8 cellular contexts compared by ENCODE assay signal in genomic region chr2:69789762-69790600, GRCh38. TPM values are rescaled to one million over a fixed set of nuclear protein-coding genes. Genes with fewer than 3 reads are reported as not detected.
DNase-seq lines count a peak whose midpoint lies in the region; ATAC-seq and TF ChIP-seq lines count a peak whose summit lies in the region.

No MANE protein-coding gene starts in this region.

- H3K27ac Mint-ChIP-seq in brain = peak overlapping the region; percentile 12 to 94 (median 81)
- peak overlapping the region; percentile 41 to 93 (median 86) for H3K27ac Mint-ChIP-seq in naive B cell

- intact Hi-C loops in posterior cingulate gyrus (cut with DNase I) = no loop called here

- ATAC-seq in GM19035 (IDR thresholded peaks at IDR 0.05; ENCODE audit: unreplicated experiment) (peak; percentile 48), HG03175 (IDR thresholded peaks at IDR 0.05; ENCODE audit: unreplicated experiment) (peak; percentile 55), naive B cell (ENCODE audit: low read depth in 2 of 2) (peak; percentile 64 to 70), HG02840 (IDR thresholded peaks at IDR 0.05; ENCODE audit: low FRiP score, unreplicated experiment) (no peak)

- DNase-seq in naive B cell (no peak), NOMO-1 (lab: John Stamatoyannopoulos, UW; ENCODE audit: unreplicated experiment in 2 of 2) (no peak), D341Med (ENCODE audit: low spot score) (no peak), posterior cingulate gyrus (no peak)

- no peak for TF ChIP-seq CTCF in brain (conservative IDR thresholded peaks at IDR 0.05)

- no peaks in the 10 kb centered on the region for H3K9me3 Mint-ChIP-seq in brain
- no peaks in the 10 kb centered on the region for H3K9me3 Mint-ChIP-seq in naive B cell

- no peaks in the 10 kb centered on the region for H3K27me3 Mint-ChIP-seq in brain
- no peaks in the 10 kb centered on the region for H3K27me3 Mint-ChIP-seq in naive B cell

- H3K4me1 Mint-ChIP-seq in brain = peaks cover 21% of the 10 kb centered on the region
- peaks cover 33 to 53% (median 40%) of the 10 kb centered on the region in 3 donors for H3K4me1 Mint-ChIP-seq in naive B cell

- H3K36me3 Mint-ChIP-seq in brain (no peaks in the 10 kb centered on the region), naive B cell (peaks cover 4 to 19% of the 10 kb centered on the region in 2 donors)

- H3K4me3 Mint-ChIP-seq in brain (peak overlapping the region; percentile 4 to 66 (median 55)), naive B cell (peak overlapping the region; percentile 66 to 94 (median 86))

RNA-seq across cellular contexts. Expression of gene GMCL1, which starts 39.5 kb away (rescaled TPM):
- 7.9 TPM for polyA plus RNA-seq in brain (ENCODE audit: insufficient read depth, low read depth, low replicate concordance)
- polyA plus RNA-seq in naive B cell (ENCODE audit: low read depth in 6 of 6) = 10 to 100 TPM; 21.9 to 28.2 (median 25.0) TPM

RNA-seq across cellular contexts. Expression of gene ANXA4, which starts 48.0 kb away (rescaled TPM):
- polyA plus RNA-seq in brain (ENCODE audit: insufficient read depth, low read depth, low replicate concordance) (13.8 TPM), naive B cell (ENCODE audit: low read depth in 6 of 6) (100 to 1,000 TPM in 1 of 6 donors, 10 to 100 TPM in 5; 43.4 to 113 (median 82.0) TPM)
